7 cellular contexts compared by ENCODE assay signal in genomic region chr3:119293105-119293683, GRCh38. TPM values are rescaled to one million over a fixed set of nuclear protein-coding genes. Genes with fewer than 3 reads are reported as not detected.
DNase-seq lines count a peak whose midpoint lies in the region; ATAC-seq and TF ChIP-seq lines count a peak whose summit lies in the region.

No MANE protein-coding gene starts in this region.

- H3K9me3 ChIP-seq in H9 (ENCODE audit: control insufficient read depth, low read depth, low read length): no peaks in the 10 kb centered on the region
- H3K9me3 ChIP-seq in iPS-20b (ENCODE audit: insufficient read depth, low read depth, low read length): no peaks in the 10 kb centered on the region
- peaks cover 0 to 4% (median 1%) of the 10 kb centered on the region in 4 donors for H3K9me3 ChIP-seq in stomach
- H3K9me3 ChIP-seq in body of pancreas: no peaks in the 10 kb centered on the region

- H3K4me3 Mint-ChIP-seq in H9: peak overlapping the region; percentile 76 to 87
- peak overlapping the region; percentile 88 for H3K4me3 Mint-ChIP-seq in activated B cell treated with CpG ODN at 0.5 μM for 24 hours

- no peak overlapping the region for H3K56ac ChIP-seq in H9 (ENCODE audit: insufficient read length, low read depth, low read length)

- peak overlapping the region; percentile 80 for H3K4me2 ChIP-seq in H9 (ENCODE audit: insufficient read depth, insufficient read length, low read length)

- no peaks in the 10 kb centered on the region for H3K36me3 ChIP-seq in iPS-20b (ENCODE audit: insufficient read depth, low read depth, low read length)
- H3K36me3 ChIP-seq in stomach: no peaks in the 10 kb centered on the region
- no peaks in the 10 kb centered on the region for H3K36me3 ChIP-seq in body of pancreas (replicated peaks in 1 of 2; ENCODE audit: insufficient read depth in 1 of 2, low read depth in 2 of 2)

- H4K5ac ChIP-seq in H9 (ENCODE audit: insufficient read length, low read depth, low read length): no peak overlapping the region

- H3K14ac ChIP-seq in H9 (ENCODE audit: insufficient read depth, low read length): no peak overlapping the region

- H3K4me1 Mint-ChIP-seq in H9 (peaks cover 21 to 26% of the 10 kb centered on the region in 2 experiments), activated B cell treated with CpG ODN at 0.5 μM for 24 hours (peaks cover 53% of the 10 kb centered on the region)

- H3K4me1 ChIP-seq in H9 (ENCODE audit: insufficient read depth, low read length) (peaks cover 3% of the 10 kb centered on the region; the same call in 1 of the 2 replicates), iPS-20b (ENCODE audit: insufficient read depth, low read length) (peaks cover 14% of the 10 kb centered on the region; the same call in 1 of the 2 replicates), stomach (peaks cover 7 to 46% (median 24%) of the 10 kb centered on the region in 4 donors), body of pancreas (peaks cover 8% of the 10 kb centered on the region)

- H3K4me3 ChIP-seq in iPS-20b (ENCODE audit: low read length) (peak overlapping the region; percentile 80), stomach (peak overlapping the region; percentile 75 to 83 (median 78)), body of pancreas (peak overlapping the region in 1 of 2 donors; percentile 51)

- DNase-seq in H9 (no peak), activated B cell treated with CpG ODN at 0.5 μM for 24 hours (no peak), stomach (no peak), NCI-H187 (lab: John Stamatoyannopoulos, UW) (no peak), NCI-H69 (lab: John Stamatoyannopoulos, UW) (no peak), body of pancreas (no peak)

- no peak overlapping the region for H4K8ac ChIP-seq in H9 (replicated peaks; ENCODE audit: insufficient read length, low read depth, low read length)

- H3K27me3 Mint-ChIP-seq in H9 (ENCODE audit: low read depth): peaks cover 59% of the 10 kb centered on the region
- no peaks in the 10 kb centered on the region for H3K27me3 Mint-ChIP-seq in activated B cell treated with CpG ODN at 0.5 μM for 24 hours

- no peak overlapping the region for H3K23ac ChIP-seq in H9 (ENCODE audit: insufficient read length, low read depth, low read length)

- no peak overlapping the region for H2BK15ac ChIP-seq in H9 (ENCODE audit: low read depth, low read length)

- no peak overlapping the region for H2BK5ac ChIP-seq in H9 (ENCODE audit: insufficient read length, low read length)

- H3K36me3 Mint-ChIP-seq in H9 (ENCODE audit: insufficient read depth in 1 of 3, low read depth in 3 of 3) (peaks cover 0 to 2% (median 0%) of the 10 kb centered on the region in 3 experiments; a peak in 2 of 7 replicates), activated B cell treated with CpG ODN at 0.5 μM for 24 hours (ENCODE audit: low read depth) (peaks cover 8% of the 10 kb centered on the region)

- H4K20me1 ChIP-seq in H9 (ENCODE audit: control insufficient read depth, insufficient read depth, insufficient read length): no peaks in the 10 kb centered on the region

- H2BK120ac ChIP-seq in H9 (ENCODE audit: low read depth, low read length, poor library complexity, severe bottlenecking): no peak overlapping the region

- POLR2A ChIA-PET in activated B cell treated with CpG ODN at 0.5 μM for 24 hours (lab: Charles Lee): interaction anchor here (1.1 to 4.5 kb wide), 7 partner anchors 10 to 170 kb away, joined by 3 to 81 read pairs (median 15); partner anchors contain the start of genes B4GALT4 and TMEM39A

- H3K79me1 ChIP-seq in H9 (ENCODE audit: insufficient read depth, low read depth, low read length, poor library complexity, severe bottlenecking): no peaks in the 10 kb centered on the region

- H3K27ac ChIP-seq in H9 (ENCODE audit: insufficient read length, low read depth, low read length) (no peak overlapping the region), iPS-20b (ENCODE audit: low read length) (no peak overlapping the region), stomach (peak overlapping the region in 4 of 5 donors; percentile 86 to 94 (median 88)), body of pancreas (peak overlapping the region in 2 of 4 donors; percentile 77 to 82)

- H3K9me3 Mint-ChIP-seq in H9 (no peaks in the 10 kb centered on the region), activated B cell treated with CpG ODN at 0.5 μM for 24 hours (peaks cover under 1% of the 10 kb centered on the region)

- peaks cover 15% of the 10 kb centered on the region for H3K23me2 ChIP-seq in H9 (ENCODE audit: insufficient read length, low read depth, low read length, poor library complexity, severe bottlenecking)

- no peak overlapping the region for H3K18ac ChIP-seq in H9 (ENCODE audit: insufficient read length, low read depth, low read length)

- CTCF ChIA-PET in activated B cell treated with CpG ODN at 0.5 μM for 24 hours (lab: Charles Lee): interaction anchor here (1.5 kb wide), 1 partner anchor 60 kb away, joined by 5 read pairs; no protein-coding TSS in a partner anchor

- H3K79me2 ChIP-seq in H9 (ENCODE audit: insufficient read depth, low read length): no peaks in the 10 kb centered on the region

- H3K27me3 ChIP-seq in H9 (ENCODE audit: insufficient read depth, low read length) (no peaks in the 10 kb centered on the region), iPS-20b (ENCODE audit: insufficient read depth, low read length) (peaks cover 57% of the 10 kb centered on the region), stomach (no peaks in the 10 kb centered on the region), body of pancreas (no peaks in the 10 kb centered on the region)

- no peak overlapping the region for H2AK5ac ChIP-seq in H9 (ENCODE audit: insufficient read length, low read length)

- H2BK20ac ChIP-seq in H9 (ENCODE audit: low read depth, low read length, poor library complexity, severe bottlenecking): no peak overlapping the region

- H3K9ac ChIP-seq in H9 (ENCODE audit: extremely low read depth, insufficient read length, low read length) (no peak overlapping the region), iPS-20b (ENCODE audit: low read depth, low read length) (0 out of 2 replicates have a peak overlapping the region, but pooled peaks have one; percentile 11)

- TF ChIP-seq POLR2A in stomach (IDR thresholded peaks at IDR 0.05) (no peak), body of pancreas (IDR thresholded peaks at IDR 0.05) (no peak)

- no peak overlapping the region for H2AFZ ChIP-seq in H9 (ENCODE audit: low read length)

- no peak for ATAC-seq in activated B cell treated with CpG ODN at 0.5 μM for 24 hours (ENCODE audit: low read depth)
- no peak for ATAC-seq in body of pancreas

- H4K91ac ChIP-seq in H9 (ENCODE audit: insufficient read length, low read depth, low read length): no peak overlapping the region

- TF ChIP-seq CTCF in H9 (conservative IDR thresholded peaks at IDR 0.05) (no peak), activated B cell treated with CpG ODN at 0.5 μM for 24 hours (IDR thresholded peaks at IDR 0.05) (no peak), stomach (IDR thresholded peaks at IDR 0.05) (no peak), body of pancreas (IDR thresholded peaks at IDR 0.05) (no peak)

- intact Hi-C loops in activated B cell treated with CpG ODN at 0.5 μM for 24 hours (cut with micrococcal nuclease): no loop called here
- intact Hi-C loops in stomach (cut with DNase I; ENCODE audit: low total_unique reads): no loop called here
- intact Hi-C loops in body of pancreas (cut with DNase I): no loop called here

- no peak overlapping the region for H3K4ac ChIP-seq in H9 (ENCODE audit: low read depth, low read length)

- H3K27ac Mint-ChIP-seq in H9: no peak overlapping the region
- H3K27ac Mint-ChIP-seq in activated B cell treated with CpG ODN at 0.5 μM for 24 hours: peak overlapping the region; percentile 90

- no peak overlapping the region for H2BK12ac ChIP-seq in H9 (ENCODE audit: insufficient read length, low read depth, low read length)

- WGBS in H9 (ENCODE audit: extremely low coverage, insufficient read length, low lambda C conversion rate): no CpG with 5 or more reads among the region's 2 CpGs
- WGBS in stomach, 5 donors: 49 to 71% (median 59%) methylated on average over 2 of the region's 2 CpGs
- WGBS in body of pancreas, 2 donors: 54 to 66% methylated on average over 2 of the region's 2 CpGs

- no peak for TF ChIP-seq EP300 in stomach (IDR thresholded peaks at IDR 0.05)

- no peak overlapping the region for H3T11ph ChIP-seq in H9 (ENCODE audit: low read length)

RNA-seq across cellular contexts. Expression of gene ARHGAP31, which starts 1.0 kb away (rescaled TPM):
- total RNA-seq in H9 (2021) (2.2 and 2.4 TPM in 2 replicates), activated B cell treated with CpG ODN at 0.5 μM for 24 hours (23.7 and 26.0 TPM in 2 replicates), stomach (100 to 1,000 TPM in 1 of 5 donors, 10 to 100 TPM in 2, 1 to 10 TPM in 2; 2.9 to 275 (median 14.1) TPM), body of pancreas (1 to 10 TPM; 5.7 to 7.9 TPM)
- 1 to 10 TPM; 1.2 to 2.6 (median 2.1) TPM for polyA plus RNA-seq in stomach

RNA-seq across cellular contexts. Expression of gene B4GALT4, which starts 52.5 kb away (rescaled TPM):
- 43.3 and 46.5 TPM in 2 replicates for total RNA-seq in H9 (2021)
- total RNA-seq in activated B cell treated with CpG ODN at 0.5 μM for 24 hours: 13.8 and 18.0 TPM in 2 replicates
- 10 to 100 TPM in 3 of 5 donors, 1 to 10 TPM in 2; 5.5 to 39.7 (median 16.1) TPM for total RNA-seq in stomach
- polyA plus RNA-seq in stomach: 10 to 100 TPM; 12.0 to 14.6 (median 13.3) TPM
- total RNA-seq in body of pancreas: 10 to 100 TPM; 12.5 to 14.8 TPM

Comparison
In these comparisons a context has a peak if more than half of its experiments do, and no peak if none do; other contexts are left out.
1. H3K27ac ChIP-seq: peak in stomach (4 of 5); none in H9 (single experiment) and iPS-20b (single experiment).